2 cellular contexts compared by ENCODE assay signal in genomic region chr1:197393105-197393504, GRCh38.
TF ChIP-seq lines count a peak whose summit lies in the region.

No MANE protein-coding gene starts in this region.

TF ChIP-seq in IMR-90, 13 proteins besides CTCF, POLR2A, EP300 and RAD21:
- no peak for TF ChIP-seq MAZ (IDR thresholded peaks at IDR 0.05; ENCODE audit: borderline replicate concordance, low read depth, low read length)
- TF ChIP-seq MAFK (IDR thresholded peaks at IDR 0.05; ENCODE audit: low read depth, low read length) = no peak
- no peak for TF ChIP-seq USF2 (IDR thresholded peaks at IDR 0.05; ENCODE audit: low read depth, low read length)
- TF ChIP-seq SMC3 (IDR thresholded peaks at IDR 0.05; ENCODE audit: low read depth, low read length) = no peak
- TF ChIP-seq BHLHE40 (IDR thresholded peaks at IDR 0.05; ENCODE audit: low read depth, low read length) = no peak
- TF ChIP-seq MXI1 (IDR thresholded peaks at IDR 0.05; ENCODE audit: borderline replicate concordance, low read depth, low read length) = no peak
- no peak for TF ChIP-seq NFE2L2 (IDR thresholded peaks at IDR 0.05; ENCODE audit: low read depth, low read length)
- TF ChIP-seq FOS (IDR thresholded peaks at IDR 0.05; ENCODE audit: low read depth, low read length) = no peak
- TF ChIP-seq, protein P1, sequence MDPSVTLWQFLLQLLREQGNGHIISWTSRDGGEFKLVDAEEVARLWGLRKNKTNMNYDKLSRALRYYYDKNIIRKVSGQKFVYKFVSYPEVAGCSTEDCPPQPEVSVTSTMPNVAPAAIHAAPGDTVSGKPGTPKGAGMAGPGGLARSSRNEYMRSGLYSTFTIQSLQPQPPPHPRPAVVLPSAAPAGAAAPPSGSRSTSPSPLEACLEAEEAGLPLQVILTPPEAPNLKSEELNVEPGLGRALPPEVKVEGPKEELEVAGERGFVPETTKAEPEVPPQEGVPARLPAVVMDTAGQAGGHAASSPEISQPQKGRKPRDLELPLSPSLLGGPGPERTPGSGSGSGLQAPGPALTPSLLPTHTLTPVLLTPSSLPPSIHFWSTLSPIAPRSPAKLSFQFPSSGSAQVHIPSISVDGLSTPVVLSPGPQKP (IDR thresholded peaks at IDR 0.05; ENCODE audit: borderline replicate concordance, low read depth, low read length) = no peak
- TF ChIP-seq RCOR1 (IDR thresholded peaks at IDR 0.05; ENCODE audit: insufficient replicate concordance, low read length) = no peak
- TF ChIP-seq CHD1 (IDR thresholded peaks at IDR 0.05; ENCODE audit: low read depth, low read length) = no peak
- no peak for TF ChIP-seq RFX5 (IDR thresholded peaks at IDR 0.05; ENCODE audit: low read depth, low read length)
- TF ChIP-seq CEBPB (IDR thresholded peaks at IDR 0.05; ENCODE audit: low read depth, low read length) = no peak
TF ChIP-seq in IMR-90: peak in this region for 0.

TF ChIP-seq in K562, 482 proteins besides CTCF, POLR2A, EP300 and RAD21:
- no peak for TF ChIP-seq GABPA (tag; conservative IDR thresholded peaks at IDR 0.05; ENCODE audit: low read depth)
- peak; percentile 74 for TF ChIP-seq RFX1 (IDR thresholded peaks at IDR 0.05)
- TF ChIP-seq FOXJ2 (tag; IDR thresholded peaks at IDR 0.05) = peak; percentile 99
- TF ChIP-seq CEBPB (tag; IDR thresholded peaks at IDR 0.05) = no peak
- TF ChIP-seq FOXJ3 (CRISPR knock-in tag; IDR thresholded peaks at IDR 0.05) = 0 out of 2 replicates have a peak, but pooled peaks have one; percentile 52
- no peak for TF ChIP-seq GTF2F1 (IDR thresholded peaks at IDR 0.05; ENCODE audit: low read depth, low read length)
- no peak for TF ChIP-seq GABPB2 (CRISPR knock-in tag; conservative IDR thresholded peaks at IDR 0.05)
- TF ChIP-seq, protein P2, sequence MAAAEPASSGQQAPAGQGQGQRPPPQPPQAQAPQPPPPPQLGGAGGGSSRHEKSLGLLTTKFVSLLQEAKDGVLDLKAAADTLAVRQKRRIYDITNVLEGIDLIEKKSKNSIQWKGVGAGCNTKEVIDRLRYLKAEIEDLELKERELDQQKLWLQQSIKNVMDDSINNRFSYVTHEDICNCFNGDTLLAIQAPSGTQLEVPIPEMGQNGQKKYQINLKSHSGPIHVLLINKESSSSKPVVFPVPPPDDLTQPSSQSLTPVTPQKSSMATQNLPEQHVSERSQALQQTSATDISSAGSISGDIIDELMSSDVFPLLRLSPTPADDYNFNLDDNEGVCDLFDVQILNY (CRISPR knock-in tag; IDR thresholded peaks at IDR 0.05) = no peak
- peak; percentile 10; the same call in 1 of the 2 replicates for TF ChIP-seq NFE2 (IDR thresholded peaks at IDR 0.05; ENCODE audit: low read depth)
- no peak for TF ChIP-seq UBTF (IDR thresholded peaks at IDR 0.05; ENCODE audit: borderline replicate concordance in 1 of 2, low read depth in 2 of 2, low read length in 2 of 2)
- 0 out of 2 replicates have a peak, but pooled peaks have one; percentile 30 for TF ChIP-seq MAFG (tag; conservative IDR thresholded peaks at IDR 0.05)
TF ChIP-seq in K562: peak in this region for 5.
